In the genomic region with DNA sequence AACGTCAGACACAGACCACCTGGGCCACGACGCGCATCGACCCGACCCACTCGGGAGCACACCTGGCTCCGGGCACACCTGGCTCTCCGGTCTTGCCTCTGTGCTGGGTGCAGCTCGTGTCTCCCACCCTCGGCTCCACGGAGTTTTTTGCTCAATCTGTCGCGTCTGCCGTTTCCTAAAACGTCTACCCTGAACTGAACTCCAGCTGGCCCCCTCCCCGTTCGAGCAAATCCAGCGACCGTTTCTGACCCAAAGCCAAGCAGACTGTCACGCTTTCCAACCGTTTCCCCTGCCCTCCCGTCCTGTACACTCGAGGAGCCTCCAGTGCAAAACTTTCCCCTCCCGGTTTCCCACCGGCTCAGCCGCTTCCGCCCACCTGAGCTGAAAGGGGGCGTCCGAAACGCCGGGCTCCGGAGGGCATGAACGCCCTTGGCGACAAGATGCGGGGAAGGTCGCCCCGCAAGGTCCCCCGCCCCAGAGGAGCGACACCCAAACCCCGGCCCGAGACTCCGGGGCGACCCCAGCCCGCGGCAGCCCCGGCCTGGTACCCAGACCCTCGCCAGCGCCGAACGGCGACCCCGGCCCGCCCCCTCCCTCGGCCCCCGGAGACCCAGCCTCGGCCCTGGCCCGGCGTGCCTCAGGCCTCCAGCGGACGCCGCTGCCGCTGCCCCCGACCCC, we compare ENCODE assay signal across 8 cellular contexts. TPM values are rescaled to one million over a fixed set of nuclear protein-coding genes. Genes with fewer than 3 reads are reported as not detected.
DNase-seq lines count a peak whose midpoint lies in the region; ATAC-seq, FAIRE-seq and TF ChIP-seq lines count a peak whose summit lies in the region.

No MANE protein-coding gene starts in this region.

- H3K27ac Mint-ChIP-seq in endothelial cell (ENCODE audit: unreplicated experiment): peak overlapping the region; percentile 42

- H3K36me3 Mint-ChIP-seq in endothelial cell (ENCODE audit: low read depth, unreplicated experiment): peaks cover 7% of the 10 kb centered on the region

- TF ChIP-seq POLR2A in GM12891 (IDR thresholded peaks at IDR 0.05; ENCODE audit: low read depth, low read length): no peak
- no peak for TF ChIP-seq POLR2A in upper lobe of left lung (IDR thresholded peaks at IDR 0.05)

- peak; percentile 66 for FAIRE-seq in GM12891 (lab: Jason Lieb, UNC)

- H3K4me3 Mint-ChIP-seq in endothelial cell (ENCODE audit: unreplicated experiment): peak overlapping the region; percentile 97

- no peak for TF ChIP-seq EP300 in upper lobe of left lung (IDR thresholded peaks at IDR 0.05)

- no peak for DNase-seq in GM12891 (ENCODE audit: insufficient read length, low spot score)
- DNase-seq in endothelial cell (ENCODE audit: low spot score): peak; percentile 12
- DNase-seq in upper lobe of left lung: peak in 1 of 2 donors; percentile 89
- no peak for DNase-seq in NCI-H2196 (lab: John Stamatoyannopoulos, UW; ENCODE audit: unreplicated experiment)
- no peak for DNase-seq in SKM-1 (lab: John Stamatoyannopoulos, UW; ENCODE audit: unreplicated experiment)

- H3K4me1 Mint-ChIP-seq in endothelial cell (ENCODE audit: unreplicated experiment): peaks cover 33% of the 10 kb centered on the region

- WGBS in upper lobe of left lung, 2 donors: 0 to 3% methylated on average over 27 to 28 of the region's 64 CpGs

- H3K4me3 ChIP-seq in muscle layer of duodenum (ENCODE audit: low read depth in 1 of 2, low read length in 2 of 2) (peak overlapping the region; percentile 69 to 86), upper lobe of left lung (peak overlapping the region; percentile 92 to 98 (median 94))

- ATAC-seq in HG03045 (IDR thresholded peaks at IDR 0.05; ENCODE audit: unreplicated experiment) (peak; percentile 21), upper lobe of left lung (ENCODE audit: low FRiP score in 2 of 2) (peak in 1 of 2 donors; percentile 34)
- peak; percentile 5 to 6 for ATAC-seq in activated CD4-positive, CD25-positive, alpha-beta regulatory T cell treated with anti-CD3 and anti-CD28 coated beads, Interleukin-2, amount 50 U/mL, for 24 hours

- H3K27ac ChIP-seq in muscle layer of duodenum (ENCODE audit: low read length) (peak overlapping the region; percentile 19), upper lobe of left lung (peak overlapping the region; percentile 78 to 90 (median 80))

- H3K27me3 Mint-ChIP-seq in endothelial cell (ENCODE audit: unreplicated experiment): peaks cover 13% of the 10 kb centered on the region

- H3K36me3 ChIP-seq in muscle layer of duodenum (ENCODE audit: control insufficient read depth in 1 of 2, insufficient read depth in 2 of 2, low read length in 2 of 2) (no peaks in the 10 kb centered on the region), upper lobe of left lung (no peaks in the 10 kb centered on the region)

- no peaks in the 10 kb centered on the region for H3K9me3 ChIP-seq in muscle layer of duodenum (ENCODE audit: control insufficient read depth in 1 of 2, low read length in 2 of 2)
- no peaks in the 10 kb centered on the region for H3K9me3 ChIP-seq in upper lobe of left lung

- H3K4me1 ChIP-seq in muscle layer of duodenum (ENCODE audit: control insufficient read depth in 1 of 2, insufficient read depth in 2 of 2, low read length in 2 of 2) (peaks cover 10 to 21% of the 10 kb centered on the region in 2 donors), upper lobe of left lung (peaks cover 11 to 36% (median 24%) of the 10 kb centered on the region in 4 donors)

- TF ChIP-seq CTCF in endothelial cell (IDR thresholded peaks at IDR 0.05; ENCODE audit: unreplicated experiment): no peak
- TF ChIP-seq CTCF in upper lobe of left lung (IDR thresholded peaks at IDR 0.05): no peak

- no peaks in the 10 kb centered on the region for H3K9me3 Mint-ChIP-seq in endothelial cell (ENCODE audit: unreplicated experiment)

- H3K27me3 ChIP-seq in muscle layer of duodenum (ENCODE audit: low read depth, low read length): no peaks in the 10 kb centered on the region
- no peaks in the 10 kb centered on the region for H3K27me3 ChIP-seq in upper lobe of left lung

TF ChIP-seq in GM12891, 5 proteins besides CTCF, POLR2A, EP300 and RAD21:
- TF ChIP-seq TAF1 (IDR thresholded peaks at IDR 0.05; ENCODE audit: low read depth, low read length) (no peak), SPI1 (IDR thresholded peaks at IDR 0.05; ENCODE audit: low read depth, low read length) (no peak), POU2F2 (IDR thresholded peaks at IDR 0.05; ENCODE audit: low read depth, low read length) (no peak), PAX5 (IDR thresholded peaks at IDR 0.05; ENCODE audit: insufficient read depth, low read length, severe bottlenecking) (no peak), POLR2AphosphoS5 (IDR thresholded peaks at IDR 0.05; ENCODE audit: low read depth, low read length) (no peak)

RNA-seq across cellular contexts. Expression of gene CYTH3, which starts 0.6 kb away (rescaled TPM):
- 26.3 TPM for polyA plus RNA-seq in GM12891 (2012; ENCODE audit: low read depth, missing spikeins)
- total RNA-seq in endothelial cell (ENCODE audit: unreplicated experiment): 24.3 TPM
- 10 to 100 TPM; 24.2 to 76.5 (median 32.9) TPM for total RNA-seq in upper lobe of left lung
